ENCODE assay signal across 24 cellular contexts in the genomic region with DNA sequence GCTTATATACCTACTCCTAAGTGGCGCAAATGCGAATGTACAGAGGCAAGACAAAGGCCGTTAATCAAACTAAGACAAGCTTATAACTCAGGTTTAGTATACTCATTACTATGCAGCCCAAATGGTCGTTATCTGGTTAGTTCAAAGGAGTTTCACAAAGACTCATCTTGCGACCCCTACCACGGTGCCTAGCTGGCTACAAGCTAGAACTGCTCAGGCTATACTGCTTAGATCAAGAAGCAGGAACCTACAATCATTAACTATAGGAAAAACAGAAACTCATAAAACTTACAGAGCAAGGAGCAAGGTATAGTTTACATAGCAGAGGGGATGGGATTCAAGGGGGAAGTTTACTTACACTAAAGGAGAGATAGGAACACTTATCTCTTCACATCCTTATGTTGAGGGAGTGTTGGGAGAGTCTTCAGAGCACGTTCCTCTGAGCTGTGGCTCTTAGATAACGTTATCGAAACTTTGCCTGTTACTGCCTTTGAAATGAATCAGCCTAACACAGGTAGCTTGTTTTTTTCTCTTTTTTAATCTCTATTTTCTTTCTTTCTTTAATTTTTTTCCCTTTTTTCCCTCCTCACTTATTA. TPM values are rescaled to one million over a fixed set of nuclear protein-coding genes. Genes with fewer than 3 reads are reported as not detected.
A peak's percentile ranks its signal among the peaks of the same experiment; 100 is the strongest.
DNase-seq lines count a peak whose midpoint lies in the region; ATAC-seq, FAIRE-seq and TF ChIP-seq lines count a peak whose summit lies in the region.
"Had no signal": no experiment of that assay in that cellular context is flagged by ENCODE, and none has a peak within 500 bp of the region (broad histone marks: within the 10 kb centered on the region; RNA-seq: fewer than 3 reads in every experiment).

No MANE protein-coding gene starts in this region.

- H3K18ac ChIP-seq in mesendoderm (ENCODE audit: low read length) = no peak overlapping the region

- no peak overlapping the region for H4K5ac ChIP-seq in mesendoderm (ENCODE audit: low read length)

- intact Hi-C loops in K562 (cut with micrococcal nuclease) = no loop called here

- H3K4me1 ChIP-seq in K562 (replicated peaks in 1 of 2; ENCODE audit: control insufficient read depth in 2 of 2, insufficient read depth in 2 of 2, low read length in 2 of 2) = no peaks in the 10 kb centered on the region
- H3K4me1 ChIP-seq in mesendoderm (ENCODE audit: control insufficient read depth, low read depth, low read length) = no peaks in the 10 kb centered on the region
- H3K4me1 ChIP-seq: SJSA1 had no signal

- no peaks in the 10 kb centered on the region for H3K79me1 ChIP-seq in mesendoderm (ENCODE audit: low read length)

- H3K36me3 Mint-ChIP-seq in type B pancreatic cell = peaks cover 3% of the 10 kb centered on the region
- H3K36me3 Mint-ChIP-seq: CD4-positive, CD25-positive, alpha-beta regulatory T cell; IgD-negative memory B cell had no signal

- H2BK5ac ChIP-seq in mesendoderm (ENCODE audit: low read length) = no peak overlapping the region

- TF ChIP-seq EP300 in K562 (IDR thresholded peaks at IDR 0.05; ENCODE audit: low read length) = peak; percentile 87

- H3K27me3 Mint-ChIP-seq in type B pancreatic cell = no peaks in the 10 kb centered on the region
- H3K27me3 Mint-ChIP-seq: CD4-positive, CD25-positive, alpha-beta regulatory T cell; IgD-negative memory B cell had no signal

- no peak for TF ChIP-seq CTCF in K562 (IDR thresholded peaks at IDR 0.05 in 2 of 3, conservative IDR thresholded peaks at IDR 0.05 in 1 of 3; ENCODE audit: insufficient read depth in 2 of 3, low read depth in 1 of 3, low read length in 3 of 3)
- TF ChIP-seq CTCF in type B pancreatic cell (conservative IDR thresholded peaks at IDR 0.05) = no peak

- H3K79me2 ChIP-seq in K562 (ENCODE audit: control insufficient read depth, insufficient read depth, low read length) = no peaks in the 10 kb centered on the region
- H3K79me2 ChIP-seq in mesendoderm (ENCODE audit: control insufficient read depth, insufficient read depth, low read length) = no peaks in the 10 kb centered on the region

- CTCF ChIA-PET in K562 (lab: Yijun Ruan, JAX; ENCODE audit: low intra/inter-chr PET ratio) = no interaction called here

- H3K9ac ChIP-seq in K562 (ENCODE audit: insufficient read depth in 1 of 2, low read depth in 2 of 2, low read length in 2 of 2) = no peak overlapping the region
- H3K9ac ChIP-seq in mesendoderm (ENCODE audit: low read length) = no peak overlapping the region

- no peak overlapping the region for H2AFZ ChIP-seq in K562 (ENCODE audit: low read depth, low read length)

- no peak overlapping the region for H3K23ac ChIP-seq in mesendoderm (ENCODE audit: low read length)

- BruUV-seq in K562 (replicated peaks; lab: Mats Ljungman, UMichigan) = no TSS peak

- no peak for TF ChIP-seq POLR2A in K562 (conservative IDR thresholded peaks at IDR 0.05)

- POLR2A ChIA-PET in K562 (lab: Yijun Ruan, JAX) = no interaction called here

- H3K4me2 ChIP-seq in K562 (ENCODE audit: insufficient read depth, low read length) (no peak overlapping the region), mesendoderm (ENCODE audit: low read length) (no peak overlapping the region)

- DNase-seq in OCI-M2 (lab: John Stamatoyannopoulos, UW; ENCODE audit: unreplicated experiment) (peak; percentile 68), K562 (ENCODE audit: extremely low read depth in 1 of 4, low spot score in 3 of 4) (peak; percentile 35 to 53 (median 42)), mesendoderm (peak; percentile 23), type B pancreatic cell (ENCODE audit: extremely low spot score, unreplicated experiment) (no peak), glomerular visceral epithelial cell (ENCODE audit: extremely low spot score) (no peak)
- DNase-seq: CD4-positive, CD25-positive, alpha-beta regulatory T cell; COR-L47; Karpas-422; MV-4-11; NCI-H1105 treated with DMSO at 0.1 percent for 48 hours; NCI-H1694; NCI-H2081; NCI-H2171; NCI-H524 treated with DMSO at 0.1 percent for 48 hours; NCI-H82 had no signal

- 0% methylated on average over 9 of the region's 9 CpGs for WGBS in K562 (ENCODE audit: insufficient coverage, low coverage, missing lambda C conversion rate)
- no CpG with 5 or more reads among the region's 9 CpGs for WGBS in mesendoderm (ENCODE audit: extremely low coverage, insufficient coverage, low lambda C conversion rate)

- no peaks in the 10 kb centered on the region for H3K9me3 Mint-ChIP-seq in type B pancreatic cell

- no peaks in the 10 kb centered on the region for H3K36me3 ChIP-seq in K562 (ENCODE audit: control insufficient read depth, insufficient read depth, low read length)
- no peaks in the 10 kb centered on the region for H3K36me3 ChIP-seq in mesendoderm (ENCODE audit: control insufficient read depth, insufficient read depth, low read length)
- H3K36me3 ChIP-seq: SJSA1 had no signal

- no peak overlapping the region for H3K4ac ChIP-seq in mesendoderm (ENCODE audit: low read depth, low read length)

- H3K9me3 ChIP-seq in K562 (replicated peaks; ENCODE audit: control insufficient read depth, insufficient read depth, low read depth, low read length) = 0 out of 2 replicates have a peak, but pooled peaks cover 2% of the 10 kb centered on the region
- H3K9me3 ChIP-seq: SJSA1 had no signal

- no peaks in the 10 kb centered on the region for H3K4me1 Mint-ChIP-seq in type B pancreatic cell (ENCODE audit: unreplicated experiment)
- H3K4me1 Mint-ChIP-seq: CD4-positive, CD25-positive, alpha-beta regulatory T cell; IgD-negative memory B cell had no signal

- no peak for FAIRE-seq in K562 (lab: Jason Lieb, UNC)
- FAIRE-seq: GM19239, HTR-8/SVneo had no signal

- H3K27me3 ChIP-seq in K562 (ENCODE audit: control insufficient read depth in 2 of 2, insufficient read depth in 2 of 2, low read length in 2 of 2) = no peaks in the 10 kb centered on the region
- H3K27me3 ChIP-seq in mesendoderm (ENCODE audit: insufficient read depth, low read length, poor library complexity) = no peaks in the 10 kb centered on the region
- H3K27me3 ChIP-seq: SJSA1 had no signal

- H4K8ac ChIP-seq in mesendoderm (ENCODE audit: low read depth, low read length) = no peak overlapping the region

- no peak overlapping the region for H3K4me3 ChIP-seq in K562
- H3K4me3 ChIP-seq in mesendoderm (ENCODE audit: low read length) = no peak overlapping the region
- H3K4me3 ChIP-seq: SJSA1 had no signal

- H3K4me3 Mint-ChIP-seq in type B pancreatic cell = no peak overlapping the region
- H3K4me3 Mint-ChIP-seq: CD4-positive, CD25-positive, alpha-beta regulatory T cell; IgD-negative memory B cell had no signal

- no peak overlapping the region for H2AK5ac ChIP-seq in mesendoderm (ENCODE audit: low read length)

- TF ChIP-seq RAD21 in K562 (CRISPR knock-in tag; conservative IDR thresholded peaks at IDR 0.05 in 1 of 2, IDR thresholded peaks at IDR 0.05 in 1 of 2) = 0 out of 4 replicates have a peak, but pooled peaks of 1 of the 2 experiments have one; percentile 3

- H3K27ac ChIP-seq in K562 (ENCODE audit: extremely low read depth, low read depth, low read length) = peak overlapping the region; percentile 39; the same call in 1 of the 3 replicates
- peak overlapping the region; percentile 28 for H3K27ac ChIP-seq in mesendoderm (ENCODE audit: low read depth, low read length)
- H3K27ac ChIP-seq: SJSA1 had no signal

- H4K20me1 ChIP-seq in K562 (replicated peaks; ENCODE audit: control insufficient read depth, insufficient read depth, low read length) = no peaks in the 10 kb centered on the region

- no peak overlapping the region for H3K56ac ChIP-seq in mesendoderm (ENCODE audit: low read length)

- H2BK15ac ChIP-seq in mesendoderm (replicated peaks; ENCODE audit: low read depth) = no peak overlapping the region

- in situ Hi-C loops in K562 (cut with MboI) = no loop called here

- H2BK120ac ChIP-seq in mesendoderm (ENCODE audit: low read depth, low read length) = no peak overlapping the region

- no peaks in the 10 kb centered on the region for H3K9me1 ChIP-seq in K562 (ENCODE audit: control insufficient read depth, insufficient read depth, low read length)

- peak; percentile 56; the same call in 2 of the 3 replicates for ATAC-seq in K562
- no peak for ATAC-seq in GM19397 (IDR thresholded peaks at IDR 0.05; ENCODE audit: unreplicated experiment)
- no peak for ATAC-seq in HG03108 (IDR thresholded peaks at IDR 0.05; ENCODE audit: unreplicated experiment)
- ATAC-seq: Right ventricle myocardium inferior had no signal

- H3K27ac Mint-ChIP-seq in type B pancreatic cell = peak overlapping the region; percentile 87
- H3K27ac Mint-ChIP-seq: IgD-negative memory B cell had no signal

RNA-seq across cellular contexts. Expression of a gene that starts 58.2 kb away (rescaled TPM):
- not detected in 2 replicates for total RNA-seq in K562 (2011; cell fraction: chromatin; rRNA removed; ENCODE audit: low replicate concordance)
- total RNA-seq in K562 (2011; cell fraction: nucleolus; rRNA removed) = not detected in 2 replicates
- total RNA-seq in K562 (2011; cell fraction: nucleoplasm; rRNA removed) = not detected in 2 replicates
- total RNA-seq in K562 (2014; rRNA removed) (not detected in 2 replicates), K562 (2014; rRNA removed; fragmentation: Illumina TruSeq; extraction: Trizol) (not detected in 2 replicates), K562 (2015; rRNA removed; fragmentation: Illumina TruSeq; extraction: Trizol) (not detected in 2 replicates), K562 (2021) (not detected in 2 replicates), type B pancreatic cell (ENCODE audit: low replicate concordance) (0.12 TPM in 1 of 2 replicates, not detected in the other)
- polyA plus RNA-seq in K562 (2011; rRNA removed) (not detected in 2 replicates), K562 (2014; fragmentation: Illumina TruSeq; extraction: Trizol) (not detected in 2 replicates), K562 (2014; fragmentation: Nextera tagmentation; extraction: Ambion mirVana) (not detected), K562 (2014; rRNA removed) (not detected in 2 replicates)
- polyA plus RNA-seq in K562 (2011; cell fraction: cytosol; rRNA removed) = not detected in 2 replicates
- polyA plus RNA-seq in K562 (2011; cell fraction: nucleus; rRNA removed) = not detected in 2 replicates
- not detected in 2 replicates for polyA plus RNA-seq in K562 (2012)
- polyA minus RNA-seq in K562 (2011; rRNA and poly(A)+ RNA removed) = not detected in 2 replicates
- polyA minus RNA-seq in K562 (2011; cell fraction: cytosol; rRNA and poly(A)+ RNA removed) = not detected in 2 replicates
- polyA minus RNA-seq in K562 (2011; cell fraction: nucleus; rRNA and poly(A)+ RNA removed) = not detected in 2 replicates
- not detected for polyA plus RNA-seq in mesendoderm (2013, experiment 1 of 2)
- not detected for polyA plus RNA-seq in mesendoderm (2013, experiment 2 of 2)
- total RNA-seq: CD4-positive, CD25-positive, alpha-beta regulatory T cell; M059J; Right ventricle myocardium inferior; SJSA1 had no signal
- polyA plus RNA-seq: BJ; CD4-positive, CD25-positive, alpha-beta regulatory T cell; IgD-negative memory B cell had no signal

Comparison
In these comparisons a context has a peak if more than half of its experiments do, and no peak if none do; other contexts are left out.
1. DNase-seq: peak in OCI-M2 (single experiment), K562 (4 of 4) and mesendoderm (single experiment); none in type B pancreatic cell (single experiment) and glomerular visceral epithelial cell (single experiment).